Comparison of ENCODE assay signal across 8 cellular contexts in the genomic region with DNA sequence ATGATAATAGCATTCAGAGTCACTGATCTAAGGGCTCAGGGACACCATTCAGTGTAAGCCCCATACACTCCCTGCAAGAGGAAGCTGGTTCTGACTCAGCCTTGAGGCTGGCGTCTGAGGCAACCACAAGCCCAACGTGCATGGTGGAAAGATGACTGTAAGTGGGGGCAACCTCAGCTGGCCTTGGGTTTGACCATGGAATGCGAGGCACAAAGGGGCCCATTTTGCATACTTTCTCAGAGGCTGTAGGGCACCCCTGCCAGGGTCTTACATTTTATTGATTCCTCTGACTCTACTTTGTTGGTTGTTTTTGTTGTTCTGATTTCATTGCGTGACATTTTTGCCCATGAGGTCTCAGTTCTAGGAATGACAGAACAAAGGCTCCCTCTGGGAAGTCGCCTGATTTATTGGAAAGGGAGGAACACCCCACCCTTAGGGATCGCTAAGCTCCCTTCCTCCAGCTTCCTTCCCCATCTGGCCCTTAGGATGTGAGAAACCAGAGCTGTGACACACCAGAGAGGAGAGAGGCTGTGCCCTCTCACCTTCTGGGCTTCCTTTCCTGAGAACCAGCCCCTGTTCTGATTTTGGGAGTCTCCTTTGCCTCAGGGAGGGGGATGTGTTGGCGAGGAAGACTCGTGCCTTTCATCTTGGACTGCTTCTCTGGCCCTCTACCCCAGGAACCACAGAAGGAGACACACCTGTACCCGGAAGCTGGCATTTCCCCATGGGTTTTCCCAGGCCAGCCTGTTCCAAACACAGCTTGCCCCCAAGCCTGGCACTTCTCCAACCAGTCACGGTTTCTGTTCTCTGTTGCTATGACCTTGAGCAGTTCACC.
DNase-seq lines count a peak whose midpoint lies in the region; ATAC-seq and TF ChIP-seq lines count a peak whose summit lies in the region.

No MANE protein-coding gene starts in this region.

- ATAC-seq in GM21528 (IDR thresholded peaks at IDR 0.05; ENCODE audit: low FRiP score, unreplicated experiment) = peak; percentile 49

- no peak overlapping the region for H3K4me3 ChIP-seq in Loucy (ENCODE audit: low read length, poor library complexity, severe bottlenecking)

- H3K4me1 ChIP-seq in Loucy (ENCODE audit: insufficient read depth, low read length, poor library complexity, severe bottlenecking) = peaks cover 26% of the 10 kb centered on the region

- H3K9me3 ChIP-seq in Loucy (ENCODE audit: insufficient read depth, low read depth, low read length) = no peaks in the 10 kb centered on the region

- H2AFZ ChIP-seq in Loucy (ENCODE audit: low read length) = peak overlapping the region; percentile 39; the same call in 1 of the 2 replicates

- no peaks in the 10 kb centered on the region for H3F3A ChIP-seq in Loucy (ENCODE audit: low read depth)

- H3K79me2 ChIP-seq in Loucy (ENCODE audit: insufficient read depth, low read length) = no peaks in the 10 kb centered on the region

- H3K9me2 ChIP-seq in Loucy (replicated peaks; ENCODE audit: low read depth, low read length) = no peaks in the 10 kb centered on the region

- no peaks in the 10 kb centered on the region for H3K27me3 ChIP-seq in Loucy (ENCODE audit: insufficient read depth, low read length, poor library complexity, severe bottlenecking)

- DNase-seq in EH (ENCODE audit: low read depth) (peak; percentile 89), foreskin melanocyte (peak; percentile 99), iPS-NIHi7 (ENCODE audit: extremely low spot score) (no peak)
- DNase-seq in activated CD4-positive, alpha-beta T cell treated with anti-CD3 and anti-CD28 coated beads, Interleukin-2, amount 50 U/mL, for 4 hours = peak; percentile 12 to 31
- DNase-seq in stimulated activated CD4-positive, alpha-beta T cell treated with anti-CD3 and anti-CD28 coated beads, Interleukin-15, amount 100 ng/mL, for 48 hours (ENCODE audit: low read depth in 2 of 2) = peak; percentile 50 to 59
- DNase-seq in effector CD8-positive, alpha-beta T cell (lab: John Stamatoyannopoulos, UW) = no peak

- no peaks in the 10 kb centered on the region for H4K20me1 ChIP-seq in Loucy (ENCODE audit: insufficient read depth, low read length, poor library complexity, severe bottlenecking)

- peak overlapping the region; percentile 37 for H3K4me2 ChIP-seq in Loucy (ENCODE audit: low read depth, low read length, poor library complexity, severe bottlenecking)

- no peak for TF ChIP-seq CTCF in Loucy (conservative IDR thresholded peaks at IDR 0.05; ENCODE audit: low read length)

- no peak overlapping the region for H3K9ac ChIP-seq in Loucy (ENCODE audit: low read depth, low read length, poor library complexity, severe bottlenecking)

- H3K36me3 ChIP-seq in Loucy (ENCODE audit: insufficient read depth, low read length) = no peaks in the 10 kb centered on the region

Comparison
In these comparisons a context has a peak if more than half of its experiments do, and no peak if none do; other contexts are left out.
1. DNase-seq: peak in EH (single experiment), activated CD4-positive, alpha-beta T cell treated with anti-CD3 and anti-CD28 coated beads, Interleukin-2, amount 50 U/mL, for 4 hours (2 of 2), foreskin melanocyte (single experiment) and stimulated activated CD4-positive, alpha-beta T cell treated with anti-CD3 and anti-CD28 coated beads, Interleukin-15, amount 100 ng/mL, for 48 hours (2 of 2); none in iPS-NIHi7 (single experiment) and effector CD8-positive, alpha-beta T cell (single experiment).